ENCODE assay signal across 14 cellular contexts in genomic region chr12:15863258-15863835, GRCh38. TPM values are rescaled to one million over a fixed set of nuclear protein-coding genes. Genes with fewer than 3 reads are reported as not detected.
DNase-seq lines count a peak whose midpoint lies in the region; ATAC-seq and TF ChIP-seq lines count a peak whose summit lies in the region.
"Had no signal": no experiment of that assay in that cellular context is flagged by ENCODE, and none has a peak within 500 bp of the region (broad histone marks: within the 10 kb centered on the region; RNA-seq: fewer than 3 reads in every experiment).

No MANE protein-coding gene starts in this region.

- no peaks in the 10 kb centered on the region for H3K9me2 ChIP-seq in MM.1S (replicated peaks; ENCODE audit: insufficient read depth, low read length)

- no peak overlapping the region for H4K8ac ChIP-seq in neuronal stem cell (ENCODE audit: low read depth, low read length)

- no peak for ATAC-seq in upper lobe of right lung
- ATAC-seq: PC-3 had no signal

- no peaks in the 10 kb centered on the region for H3K36me3 ChIP-seq in MM.1S (replicated peaks; ENCODE audit: insufficient read depth, low read length)
- no peaks in the 10 kb centered on the region for H3K36me3 ChIP-seq in neuronal stem cell (replicated peaks in 1 of 2; ENCODE audit: control insufficient read depth in 2 of 2, insufficient read depth in 2 of 2, low read length in 2 of 2)
- no peaks in the 10 kb centered on the region for H3K36me3 ChIP-seq in upper lobe of right lung
- H3K36me3 ChIP-seq: SJCRH30, tibial artery had no signal

- no peak overlapping the region for H2BK15ac ChIP-seq in neuronal stem cell (ENCODE audit: low read length)

- H3K79me2 ChIP-seq in MM.1S (ENCODE audit: low read length): no peaks in the 10 kb centered on the region

- H3K4me2 ChIP-seq in MM.1S (ENCODE audit: low read depth, low read length): peak overlapping the region; percentile 22; the same call in 1 of the 2 replicates
- no peak overlapping the region for H3K4me2 ChIP-seq in neuronal stem cell (ENCODE audit: insufficient read depth, low read length, poor library complexity, severe bottlenecking)

- H3K4ac ChIP-seq in neuronal stem cell (ENCODE audit: low read length): no peak overlapping the region

- no peak overlapping the region for H3K14ac ChIP-seq in neuronal stem cell (ENCODE audit: low read length)

- no peaks in the 10 kb centered on the region for H3K79me1 ChIP-seq in neuronal stem cell (ENCODE audit: low read depth, low read length)

- no peaks in the 10 kb centered on the region for H4K20me1 ChIP-seq in MM.1S (ENCODE audit: insufficient read depth, low read length)

- H3K9ac ChIP-seq in MM.1S (ENCODE audit: low read length): no peak overlapping the region
- H3K9ac ChIP-seq in neuronal stem cell (ENCODE audit: low read depth, low read length, poor library complexity): no peak overlapping the region

- no peak overlapping the region for H2BK120ac ChIP-seq in neuronal stem cell (ENCODE audit: low read depth, low read length)

- H3K27ac ChIP-seq in MM.1S (ENCODE audit: low read length) (no peak overlapping the region), neuronal stem cell (replicated peaks; ENCODE audit: low read length) (no peak overlapping the region), upper lobe of right lung (no peak overlapping the region)
- H3K27ac ChIP-seq: SJCRH30, tibial artery had no signal

- H2BK12ac ChIP-seq in neuronal stem cell (ENCODE audit: low read length): no peak overlapping the region

- H3F3A ChIP-seq in MM.1S (ENCODE audit: insufficient read depth, low read length): no peaks in the 10 kb centered on the region

- intact Hi-C loops in upper lobe of right lung (cut with DNase I): no loop called here

- H3K4me1 ChIP-seq in MM.1S (ENCODE audit: low read length) (no peaks in the 10 kb centered on the region), neuronal stem cell (ENCODE audit: control insufficient read depth in 2 of 2, insufficient read depth in 1 of 2, low read depth in 1 of 2, low read length in 2 of 2) (peaks cover 0 to 3% of the 10 kb centered on the region in 2 donors), upper lobe of right lung (no peaks in the 10 kb centered on the region)
- H3K4me1 ChIP-seq: SJCRH30 had no signal

- peak; percentile 38 for DNase-seq in NCI-H82 (lab: John Stamatoyannopoulos, UW)
- no peak for DNase-seq in NCI-H82 treated with DMSO at 0.1 percent for 48 hours (lab: John Stamatoyannopoulos, UW; ENCODE audit: unreplicated experiment)
- no peak for DNase-seq in MM.1S
- DNase-seq in fibroblast of villous mesenchyme (ENCODE audit: low read depth): peak; percentile 63
- DNase-seq in neuronal stem cell (ENCODE audit: low spot score): no peak
- no peak for DNase-seq in upper lobe of right lung
- DNase-seq in GM20000 (ENCODE audit: low spot score): no peak
- no peak for DNase-seq in AG08395 (ENCODE audit: low spot score)
- DNase-seq: DMS 273 treated with DMSO at 0.1 percent for 48 hours, H7, NCI-H2029 treated with DMSO at 0.1 percent for 48 hours, PC-3, SJCRH30, tibial artery had no signal

- no peak overlapping the region for H2AK5ac ChIP-seq in neuronal stem cell (ENCODE audit: low read depth, low read length)

- TF ChIP-seq CTCF in MM.1S (IDR thresholded peaks at IDR 0.05; ENCODE audit: low read length) (no peak), fibroblast of villous mesenchyme (IDR thresholded peaks at IDR 0.05; ENCODE audit: insufficient read depth, low read depth, low read length) (no peak), upper lobe of right lung (IDR thresholded peaks at IDR 0.05) (no peak), GM20000 (IDR thresholded peaks at IDR 0.05; ENCODE audit: extremely low read depth, missing control alignments) (no peak)

- H3K4me3 ChIP-seq in MM.1S (ENCODE audit: low read length): no peak overlapping the region
- no peak overlapping the region for H3K4me3 ChIP-seq in fibroblast of villous mesenchyme (ENCODE audit: low read depth, low read length)
- no peak overlapping the region for H3K4me3 ChIP-seq in neuronal stem cell (ENCODE audit: low read length in 2 of 2)
- H3K4me3 ChIP-seq in upper lobe of right lung: no peak overlapping the region
- H3K4me3 ChIP-seq: SJCRH30, tibial artery had no signal

- no peak overlapping the region for H3K18ac ChIP-seq in neuronal stem cell (ENCODE audit: low read length)

- H3K27me3 ChIP-seq in MM.1S (replicated peaks; ENCODE audit: insufficient read depth, low read length) (no peaks in the 10 kb centered on the region), neuronal stem cell (ENCODE audit: control insufficient read depth in 3 of 3, insufficient read depth in 3 of 3, low read depth in 1 of 3, low read length in 3 of 3) (no peaks in the 10 kb centered on the region), upper lobe of right lung (no peaks in the 10 kb centered on the region)
- H3K27me3 ChIP-seq: SJCRH30, tibial artery had no signal

- H3K23ac ChIP-seq in neuronal stem cell (ENCODE audit: low read depth, low read length, poor library complexity): no peak overlapping the region

- WGBS in neuronal stem cell (ENCODE audit: extremely low coverage in 2 of 2, insufficient read length in 2 of 2, insufficient replicate concordance in 1 of 2), 2 donors: no CpG with 5 or more reads among the region's 10 CpGs

- no peak overlapping the region for H4K91ac ChIP-seq in neuronal stem cell (ENCODE audit: low read depth, low read length, poor library complexity)

- no peak overlapping the region for H2BK5ac ChIP-seq in neuronal stem cell (ENCODE audit: low read length)

- H2AFZ ChIP-seq in MM.1S (ENCODE audit: low read length): no peak overlapping the region
- H2AFZ ChIP-seq in neuronal stem cell (ENCODE audit: low read length): peak overlapping the region; percentile 19

- H3K9me3 ChIP-seq in MM.1S (replicated peaks; ENCODE audit: insufficient read depth, low read length) (no peaks in the 10 kb centered on the region), neuronal stem cell (replicated peaks in 1 of 2; ENCODE audit: control insufficient read depth in 2 of 2, insufficient read depth in 1 of 2, low read depth in 1 of 2, low read length in 2 of 2) (no peaks in the 10 kb centered on the region), upper lobe of right lung (no peaks in the 10 kb centered on the region)
- H3K9me3 ChIP-seq: SJCRH30, tibial artery had no signal

RNA-seq across cellular contexts. Expression of gene STRAP, which starts 18.8 kb away (rescaled TPM):
- 93.3 and 95.0 TPM in 2 replicates for total RNA-seq in fibroblast of villous mesenchyme
- 242 TPM for polyA plus RNA-seq in neuronal stem cell (2013, experiment 1 of 2)
- polyA plus RNA-seq in neuronal stem cell (2013, experiment 2 of 2): 246 TPM
- 68.3 TPM for total RNA-seq in upper lobe of right lung

RNA-seq across cellular contexts. Expression of gene DERA, which starts 47.8 kb away (rescaled TPM):
- 46.2 and 53.1 TPM in 2 replicates for total RNA-seq in fibroblast of villous mesenchyme
- 50.5 TPM for polyA plus RNA-seq in neuronal stem cell (2013, experiment 1 of 2)
- 50.3 TPM for polyA plus RNA-seq in neuronal stem cell (2013, experiment 2 of 2)
- total RNA-seq in upper lobe of right lung: 36.6 TPM

Comparison
In these comparisons a context has a peak if more than half of its experiments do, and no peak if none do; other contexts are left out.
1. DNase-seq: peak in NCI-H82 (single experiment) and fibroblast of villous mesenchyme (single experiment); none in NCI-H82 treated with DMSO at 0.1 percent for 48 hours (single experiment), MM.1S (single experiment), neuronal stem cell (single experiment), upper lobe of right lung (single experiment), GM20000 (single experiment) and AG08395 (single experiment).